10 cellular contexts compared by ENCODE assay signal in the genomic region with DNA sequence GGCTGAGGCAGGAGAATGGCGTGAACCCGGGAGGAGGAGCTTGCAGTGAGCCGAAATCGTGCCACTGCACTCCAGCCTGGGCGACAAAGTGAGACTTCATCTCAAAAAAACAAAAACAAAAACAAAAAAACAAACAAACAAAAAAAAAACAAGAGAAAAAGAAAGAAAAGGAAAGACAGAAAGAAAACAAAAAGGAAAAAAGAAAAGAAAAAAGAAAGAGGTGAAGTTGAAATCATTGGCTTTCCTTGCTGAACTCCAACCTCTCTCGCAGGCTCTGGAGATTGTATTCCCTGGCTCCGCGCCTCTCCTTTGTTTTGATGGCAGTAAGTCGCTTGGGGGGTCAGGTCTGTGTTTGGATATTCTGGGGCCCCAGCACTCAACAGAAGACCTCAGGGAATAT. TPM values are rescaled to one million over a fixed set of nuclear protein-coding genes. Genes with fewer than 3 reads are reported as not detected.
DNase-seq lines count a peak whose midpoint lies in the region; ATAC-seq and TF ChIP-seq lines count a peak whose summit lies in the region.
"Not testable (repeated sequence)": the region's sequence is repeated elsewhere in the genome, so short reads cannot be mapped to it uniquely, and the experiment has no call there.
"Had no signal": no experiment of that assay in that cellular context is flagged by ENCODE, and none has a peak within 500 bp of the region (broad histone marks: within the 10 kb centered on the region; RNA-seq: fewer than 3 reads in every experiment).

No MANE protein-coding gene starts in this region.

- H3K4me1 Mint-ChIP-seq in activated CD4-positive, alpha-beta T cell treated with anti-CD3 and anti-CD28 coated beads, Interleukin-2, amount 10 ng/mL, durations not matched to agents 7 days and 5 days = peaks cover 19% of the 10 kb centered on the region
- H3K4me1 Mint-ChIP-seq in effector memory CD8-positive, alpha-beta T cell (ENCODE audit: low read depth in 2 of 2) = peaks cover 11 to 19% of the 10 kb centered on the region in 2 donors
- H3K4me1 Mint-ChIP-seq in immature natural killer cell = peaks cover 10 to 14% of the 10 kb centered on the region in 2 donors

- H3K9ac ChIP-seq in HUES6 (ENCODE audit: low read length) = not testable (repeated sequence)

- H3K4me3 ChIP-seq in AG10803 (ENCODE audit: low read length) (peak overlapping the region; percentile 67), HUES6 (ENCODE audit: low read depth, low read length) (peak overlapping the region; percentile 77), skeletal muscle cell (ENCODE audit: low read depth, low read length) (peak overlapping the region; percentile 54)

- ATAC-seq in effector memory CD8-positive, alpha-beta T cell (replicated peaks) = not testable (repeated sequence)

- not testable (repeated sequence) for H3K27ac Mint-ChIP-seq in activated CD4-positive, alpha-beta T cell treated with anti-CD3 and anti-CD28 coated beads, Interleukin-2, amount 10 ng/mL, durations not matched to agents 7 days and 5 days; effector memory CD8-positive, alpha-beta T cell
- H3K27ac Mint-ChIP-seq in immature natural killer cell = peak overlapping the region in 1 of 6 donors; percentile 20

- peaks cover 84% of the 10 kb centered on the region for H3K27me3 ChIP-seq in HUES6 (ENCODE audit: control insufficient read depth, insufficient read depth, low read length)

- H3K4me1 ChIP-seq in HUES6 (ENCODE audit: control insufficient read depth, insufficient read depth, low read length) = peaks cover 17% of the 10 kb centered on the region

- not testable (repeated sequence) for H3K36me3 ChIP-seq in HUES6 (ENCODE audit: control insufficient read depth, insufficient read depth, low read length)

- peaks cover 63% of the 10 kb centered on the region for H3K27me3 Mint-ChIP-seq in activated CD4-positive, alpha-beta T cell treated with anti-CD3 and anti-CD28 coated beads, Interleukin-2, amount 10 ng/mL, durations not matched to agents 7 days and 5 days
- peaks cover 66 to 98% of the 10 kb centered on the region in 2 donors for H3K27me3 Mint-ChIP-seq in effector memory CD8-positive, alpha-beta T cell
- peaks cover 20 to 47% (median 31%) of the 10 kb centered on the region in 3 donors for H3K27me3 Mint-ChIP-seq in immature natural killer cell (ENCODE audit: low read depth in 3 of 3)

- POLR2A ChIA-PET in activated CD4-positive, alpha-beta T cell treated with anti-CD3 and anti-CD28 coated beads, Interleukin-2, amount 10 ng/mL, durations not matched to agents 7 days and 5 days (lab: Charles Lee) = not testable (repeated sequence)

- not testable (repeated sequence) for H3K9me3 Mint-ChIP-seq in activated CD4-positive, alpha-beta T cell treated with anti-CD3 and anti-CD28 coated beads, Interleukin-2, amount 10 ng/mL, durations not matched to agents 7 days and 5 days; effector memory CD8-positive, alpha-beta T cell; immature natural killer cell

- not testable (repeated sequence) for H3K27ac ChIP-seq in HUES6 (ENCODE audit: low read depth, low read length)

- not testable (repeated sequence) for DNase-seq in AG10803 (ENCODE audit: low read depth); activated CD4-positive, alpha-beta T cell treated with anti-CD3 and anti-CD28 coated beads, Interleukin-2, amount 10 ng/mL, durations not matched to agents 7 days and 5 days; effector memory CD8-positive, alpha-beta T cell; immature natural killer cell; skeletal muscle cell (ENCODE audit: low read depth)

- H3K4me3 Mint-ChIP-seq in activated CD4-positive, alpha-beta T cell treated with anti-CD3 and anti-CD28 coated beads, Interleukin-2, amount 10 ng/mL, durations not matched to agents 7 days and 5 days = peak overlapping the region; percentile 47
- H3K4me3 Mint-ChIP-seq in effector memory CD8-positive, alpha-beta T cell = peak overlapping the region; percentile 73 to 79
- peak overlapping the region in 4 of 5 donors; percentile 60 to 75 (median 68) for H3K4me3 Mint-ChIP-seq in immature natural killer cell

- CTCF ChIA-PET in activated CD4-positive, alpha-beta T cell treated with anti-CD3 and anti-CD28 coated beads, Interleukin-2, amount 10 ng/mL, durations not matched to agents 7 days and 5 days (lab: Charles Lee) = interaction anchor here (2.0 kb wide), 1 partner anchor 12 kb away, joined by 7 read pairs; no protein-coding TSS in a partner anchor

- TF ChIP-seq CTCF in AG10803 (conservative IDR thresholded peaks at IDR 0.05; ENCODE audit: low read length) = not testable (repeated sequence)

- not testable (repeated sequence) for H3K36me3 Mint-ChIP-seq in activated CD4-positive, alpha-beta T cell treated with anti-CD3 and anti-CD28 coated beads, Interleukin-2, amount 10 ng/mL, durations not matched to agents 7 days and 5 days (ENCODE audit: low read depth); effector memory CD8-positive, alpha-beta T cell (ENCODE audit: insufficient read depth); immature natural killer cell

- not testable (repeated sequence) for H3K9me3 ChIP-seq in HUES6 (ENCODE audit: control insufficient read depth, insufficient read depth, low read depth, low read length)

RNA-seq across cellular contexts. Expression of a gene that starts 5.9 kb away (rescaled TPM):
- total RNA-seq in activated CD4-positive, alpha-beta T cell treated with anti-CD3 and anti-CD28 coated beads, Interleukin-2, amount 10 ng/mL, durations not matched to agents 7 days and 5 days = not detected
- polyA plus RNA-seq in immature natural killer cell = not detected
- total RNA-seq: CD4-positive, alpha-beta memory T cell had no signal

RNA-seq across cellular contexts. Expression of a gene that starts 7.8 kb away (rescaled TPM):
- under 1 TPM in 1 of 2 experiments, not detected in 1; 0.17 TPM for total RNA-seq in activated CD4-positive, alpha-beta T cell treated with anti-CD3 and anti-CD28 coated beads, Interleukin-2, amount 10 ng/mL, durations not matched to agents 7 days and 5 days
- polyA plus RNA-seq in immature natural killer cell = under 1 TPM in 2 of 3 donors, not detected in 1; 0.55 to 0.96 TPM
- total RNA-seq: A673; CD4-positive, alpha-beta memory T cell; mesenteric fat pad had no signal

RNA-seq across cellular contexts. Expression of a gene that starts 14.8 kb away (rescaled TPM):
- not detected for total RNA-seq in activated CD4-positive, alpha-beta T cell treated with anti-CD3 and anti-CD28 coated beads, Interleukin-2, amount 10 ng/mL, durations not matched to agents 7 days and 5 days
- 1 to 10 TPM in 1 of 3 donors, not detected in 2; 1.5 TPM for polyA plus RNA-seq in immature natural killer cell
- total RNA-seq: CD4-positive, alpha-beta memory T cell; mesenteric fat pad; Peyer's patch had no signal
- polyA plus RNA-seq: CD4-positive, alpha-beta memory T cell had no signal

RNA-seq across cellular contexts. Expression of a gene that starts 23.3 kb away (rescaled TPM):
- under 1 TPM in 1 of 2 experiments, not detected in 1; 0.32 TPM for total RNA-seq in activated CD4-positive, alpha-beta T cell treated with anti-CD3 and anti-CD28 coated beads, Interleukin-2, amount 10 ng/mL, durations not matched to agents 7 days and 5 days
- polyA plus RNA-seq in immature natural killer cell = not detected
- total RNA-seq: CD4-positive, alpha-beta memory T cell; mesenteric fat pad; Peyer's patch had no signal
- polyA plus RNA-seq: CD4-positive, alpha-beta memory T cell had no signal

RNA-seq across cellular contexts. Expression of a gene that starts 37.0 kb away (rescaled TPM):
- total RNA-seq in activated CD4-positive, alpha-beta T cell treated with anti-CD3 and anti-CD28 coated beads, Interleukin-2, amount 10 ng/mL, durations not matched to agents 7 days and 5 days = not detected
- not detected for polyA plus RNA-seq in immature natural killer cell
- total RNA-seq: CD4-positive, alpha-beta memory T cell had no signal
- polyA plus RNA-seq: CD4-positive, alpha-beta memory T cell had no signal
